ENCODE assay signal across 9 cellular contexts in the genomic region with DNA sequence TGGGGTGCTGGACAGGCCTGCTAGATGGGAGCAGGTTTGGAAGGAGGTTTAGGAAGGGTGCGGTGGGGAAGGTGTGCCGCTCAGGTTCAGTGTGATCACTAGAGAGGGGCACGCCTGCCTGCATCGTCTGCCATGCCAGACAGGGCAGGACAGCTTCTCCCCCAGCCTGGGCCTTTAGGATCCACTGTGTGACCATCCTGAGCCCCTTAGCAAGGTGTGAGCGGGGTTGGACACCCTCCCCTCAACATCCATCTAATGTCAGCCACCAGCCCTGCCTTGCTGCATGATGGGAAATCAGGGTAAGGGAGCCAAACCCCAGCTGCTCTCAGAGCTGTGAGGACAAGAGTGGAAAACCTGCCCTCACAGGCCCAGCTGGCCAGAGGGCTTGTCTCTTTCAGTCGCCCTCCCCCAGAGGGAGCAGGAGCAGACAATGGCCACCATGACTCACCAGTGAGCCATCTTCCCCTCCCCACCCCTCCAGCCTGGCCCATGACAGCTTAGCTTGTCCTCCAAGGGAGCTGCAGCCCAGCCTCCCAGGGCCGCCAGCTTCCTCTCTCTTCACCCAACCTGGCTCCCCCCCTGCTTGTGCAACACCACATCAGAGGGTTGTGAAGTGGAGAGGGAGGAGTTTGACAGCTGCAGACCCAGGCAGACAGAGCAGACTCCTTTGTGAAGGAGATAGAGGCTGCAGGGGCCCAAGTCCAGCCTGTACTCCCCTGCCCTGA. TPM values are rescaled to one million over a fixed set of nuclear protein-coding genes. Genes with fewer than 3 reads are reported as not detected.
A peak's percentile ranks its signal among the peaks of the same experiment; 100 is the strongest.
DNase-seq lines count a peak whose midpoint lies in the region; ATAC-seq, FAIRE-seq and TF ChIP-seq lines count a peak whose summit lies in the region.
"Had no signal": no experiment of that assay in that cellular context is flagged by ENCODE, and none has a peak within 500 bp of the region (broad histone marks: within the 10 kb centered on the region; RNA-seq: fewer than 3 reads in every experiment).

No MANE protein-coding gene starts in this region.

- H3K36me3 Mint-ChIP-seq in MCF 10A (ENCODE audit: insufficient read depth, unreplicated experiment): peaks cover 12% of the 10 kb centered on the region

- H3K4me3 ChIP-seq in GM12864 (ENCODE audit: low read depth, low read length) (no peak overlapping the region), WERI-Rb-1 (ENCODE audit: low read depth, low read length) (no peak overlapping the region), iPS-20b (ENCODE audit: low read length) (no peak overlapping the region), small intestine (ENCODE audit: low read depth in 1 of 2, low read length in 2 of 2) (no peak overlapping the region)

- POLR2A ChIA-PET in MCF 10A (lab: Yijun Ruan, JAX): interaction anchor here (0.6 to 11.9 kb wide), 13 partner anchors 8 to 209 kb away, joined by 3 to 335 read pairs (median 6); partner anchors contain the start of genes NUAK2 and RBBP5

- FAIRE-seq in small intestine (lab: Jason Lieb, UNC): no peak
- FAIRE-seq: islet of Langerhans had no signal

- BruUV-seq in MCF 10A (replicated peaks; lab: Mats Ljungman, UMichigan): no TSS peak

- DNase-seq in GM12864 (ENCODE audit: low read depth) (peak; percentile 52), NCI-H2107 (lab: John Stamatoyannopoulos, UW) (peak; percentile 91), WERI-Rb-1 (peak; percentile 97), MCF 10A (ENCODE audit: unreplicated experiment) (peak; percentile 100), small intestine (peak; percentile 65)

- H3K36me3 ChIP-seq in WERI-Rb-1: no peaks in the 10 kb centered on the region
- no peaks in the 10 kb centered on the region for H3K36me3 ChIP-seq in iPS-20b (ENCODE audit: insufficient read depth, low read depth, low read length)
- H3K36me3 ChIP-seq in small intestine (ENCODE audit: control insufficient read depth in 2 of 2, insufficient read depth in 2 of 2, low read length in 2 of 2): no peaks in the 10 kb centered on the region

- H3K9ac ChIP-seq in iPS-20b (ENCODE audit: low read depth, low read length): peak overlapping the region; percentile 54; the same call in 1 of the 2 replicates

- intact Hi-C loops in MCF 10A (cut with micrococcal nuclease): loop anchor here (1.0 kb wide), 2 partner anchors 14 to 37 kb away; partner anchors contain the start of gene NUAK2

- peaks cover 74% of the 10 kb centered on the region for H3K4me1 Mint-ChIP-seq in MCF 10A (ENCODE audit: insufficient read depth, unreplicated experiment)

- H3K27ac Mint-ChIP-seq in MCF 10A (ENCODE audit: low read depth, unreplicated experiment): peak overlapping the region; percentile 96

- H3K27me3 Mint-ChIP-seq in MCF 10A (ENCODE audit: insufficient read depth, unreplicated experiment): no peaks in the 10 kb centered on the region

- 67 to 76% (median 74%) methylated on average over 6 to 7 of the region's 7 CpGs for WGBS in small intestine, 3 donors

- no peak for TF ChIP-seq CTCF in GM12864 (IDR thresholded peaks at IDR 0.05; ENCODE audit: low read depth, low read length, missing control alignments)
- peak; percentile 46 for TF ChIP-seq CTCF in WERI-Rb-1 (IDR thresholded peaks at IDR 0.05; ENCODE audit: low read depth, low read length)
- no peak for TF ChIP-seq CTCF in MCF 10A (IDR thresholded peaks at IDR 0.05; ENCODE audit: unreplicated experiment)

- H3K9me3 ChIP-seq in WERI-Rb-1 (ENCODE audit: severe bottlenecking): peaks cover 2% of the 10 kb centered on the region
- H3K9me3 ChIP-seq in iPS-20b (ENCODE audit: insufficient read depth, low read depth, low read length): no peaks in the 10 kb centered on the region
- H3K9me3 ChIP-seq in small intestine (ENCODE audit: control insufficient read depth, low read depth): no peaks in the 10 kb centered on the region

- H3K4me1 ChIP-seq in iPS-20b (ENCODE audit: insufficient read depth, low read length): peaks cover 23% of the 10 kb centered on the region
- H3K4me1 ChIP-seq in small intestine (ENCODE audit: control insufficient read depth in 2 of 2, insufficient read depth in 1 of 2, low read depth in 1 of 2, low read length in 1 of 2): peaks cover 1 to 10% of the 10 kb centered on the region in 2 donors

- no peaks in the 10 kb centered on the region for H3K9me3 Mint-ChIP-seq in MCF 10A (ENCODE audit: unreplicated experiment)

- no peak for ATAC-seq in GM19328 (IDR thresholded peaks at IDR 0.05; ENCODE audit: unreplicated experiment)
- no peak for ATAC-seq in HG03135 (IDR thresholded peaks at IDR 0.05; ENCODE audit: unreplicated experiment)

- peak overlapping the region; percentile 24 for H3K4me3 Mint-ChIP-seq in MCF 10A (ENCODE audit: unreplicated experiment)

- H3K27me3 ChIP-seq in WERI-Rb-1 (ENCODE audit: insufficient read depth, low read depth, severe bottlenecking): no peaks in the 10 kb centered on the region
- H3K27me3 ChIP-seq in iPS-20b (ENCODE audit: insufficient read depth, low read length): no peaks in the 10 kb centered on the region
- no peaks in the 10 kb centered on the region for H3K27me3 ChIP-seq in small intestine (ENCODE audit: control insufficient read depth in 2 of 2, insufficient read depth in 2 of 2, low read length in 2 of 2)

- CTCF ChIA-PET in MCF 10A (lab: Yijun Ruan, JAX): interaction anchor here (0.5 to 22.3 kb wide), 10 partner anchors 10 to 240 kb away, joined by 3 to 1857 read pairs (median 4); partner anchors contain the start of gene NUAK2

- peak overlapping the region; percentile 58 for H3K27ac ChIP-seq in WERI-Rb-1
- peak overlapping the region; percentile 33 for H3K27ac ChIP-seq in iPS-20b (ENCODE audit: low read length)
- peak overlapping the region; percentile 15 to 40 for H3K27ac ChIP-seq in small intestine (ENCODE audit: low read depth in 1 of 2, low read length in 1 of 2)

RNA-seq across cellular contexts. Expression of gene NUAK2, which starts 37.0 kb away (rescaled TPM):
- 2.8 and 6.0 TPM in 2 replicates for total RNA-seq in MCF 10A (2022)
- polyA plus RNA-seq in small intestine: 10 to 100 TPM in 1 of 3 donors, 1 to 10 TPM in 2; 8.5 to 16.2 (median 8.9) TPM

RNA-seq across cellular contexts. Expression of gene TMCC2, which starts 56.8 kb away (rescaled TPM):
- 0.54 and 0.79 TPM in 2 replicates for total RNA-seq in MCF 10A (2022)
- 1 to 10 TPM in 1 of 3 donors, under 1 TPM in 2; 0.54 to 1.7 (median 0.67) TPM for polyA plus RNA-seq in small intestine
